Comparison of ENCODE assay signal across 9 cellular contexts in genomic region chr1:64471724-64472276, GRCh38. TPM values are rescaled to one million over a fixed set of nuclear protein-coding genes. Genes with fewer than 3 reads are reported as not detected.
DNase-seq lines count a peak whose midpoint lies in the region; ATAC-seq, FAIRE-seq and TF ChIP-seq lines count a peak whose summit lies in the region.
"Had no signal": no experiment of that assay in that cellular context is flagged by ENCODE, and none has a peak within 500 bp of the region (broad histone marks: within the 10 kb centered on the region; RNA-seq: fewer than 3 reads in every experiment).

No MANE protein-coding gene starts in this region.

- H3K9me3 ChIP-seq in adrenal gland (replicated peaks in 1 of 3) = no peaks in the 10 kb centered on the region
- H3K9me3 ChIP-seq in thyroid gland = no peaks in the 10 kb centered on the region

- no peak overlapping the region for H3K27ac Mint-ChIP-seq in activated CD8-positive, alpha-beta memory T cell treated with anti-CD3 and anti-CD28 coated beads, Interleukin-2, amount 10 ng/mL, durations not matched to agents 7 days and 5 days

- H3K27ac ChIP-seq in adrenal gland (peak overlapping the region in 4 of 5 donors; percentile 58 to 88 (median 77)), thyroid gland (peak overlapping the region in 2 of 3 donors; percentile 5 to 82)

- H3K27me3 ChIP-seq in adrenal gland = no peaks in the 10 kb centered on the region
- H3K27me3 ChIP-seq in kidney epithelial cell (ENCODE audit: control insufficient read depth, insufficient read depth, low read length) = peaks cover 2% of the 10 kb centered on the region
- no peaks in the 10 kb centered on the region for H3K27me3 ChIP-seq in thyroid gland

- peaks cover 34 to 40% of the 10 kb centered on the region in 2 donors for H3K4me1 ChIP-seq in adrenal gland (replicated peaks in 1 of 2)
- peaks cover 35 to 49% of the 10 kb centered on the region in 2 donors for H3K4me1 ChIP-seq in thyroid gland

- H3K27me3 Mint-ChIP-seq in activated CD8-positive, alpha-beta memory T cell treated with anti-CD3 and anti-CD28 coated beads, Interleukin-2, amount 10 ng/mL, durations not matched to agents 7 days and 5 days = peaks cover 62% of the 10 kb centered on the region

- intact Hi-C loops in adrenal gland (cut with DNase I) (loop anchor here (5.0 to 10.0 kb wide), 4 partner anchors 36 to 203 kb away; no protein-coding TSS in a partner anchor), thyroid gland (cut with DNase I) (loop anchor here (10.0 kb wide), 1 partner anchor 203 kb away; no protein-coding TSS in a partner anchor)

- no peaks in the 10 kb centered on the region for H3K36me3 Mint-ChIP-seq in activated CD8-positive, alpha-beta memory T cell treated with anti-CD3 and anti-CD28 coated beads, Interleukin-2, amount 10 ng/mL, durations not matched to agents 7 days and 5 days

- CTCF ChIA-PET in activated CD8-positive, alpha-beta memory T cell treated with anti-CD3 and anti-CD28 coated beads, Interleukin-2, amount 10 ng/mL, durations not matched to agents 7 days and 5 days (lab: Charles Lee) = no interaction called here

- TF ChIP-seq CTCF in adrenal gland (IDR thresholded peaks at IDR 0.05) (no peak), kidney epithelial cell (IDR thresholded peaks at IDR 0.05; ENCODE audit: insufficient read depth, low read length, poor library complexity, severe bottlenecking) (no peak), thyroid gland (IDR thresholded peaks at IDR 0.05) (no peak)

- no peaks in the 10 kb centered on the region for H3K9me3 Mint-ChIP-seq in activated CD8-positive, alpha-beta memory T cell treated with anti-CD3 and anti-CD28 coated beads, Interleukin-2, amount 10 ng/mL, durations not matched to agents 7 days and 5 days (ENCODE audit: low read depth)

- no peaks in the 10 kb centered on the region for H3K36me3 ChIP-seq in adrenal gland (replicated peaks in 1 of 2)
- no peaks in the 10 kb centered on the region for H3K36me3 ChIP-seq in kidney epithelial cell (ENCODE audit: control insufficient read depth, insufficient read depth, low read length)
- no peaks in the 10 kb centered on the region for H3K36me3 ChIP-seq in thyroid gland

- peak overlapping the region; percentile 14 to 100 (median 49) for H3K4me3 ChIP-seq in adrenal gland
- H3K4me3 ChIP-seq in kidney epithelial cell (ENCODE audit: low read depth, low read length) = peak overlapping the region; percentile 58
- peak overlapping the region; percentile 69 to 75 (median 73) for H3K4me3 ChIP-seq in thyroid gland (replicated peaks in 1 of 3)

- 33 to 40% (median 35%) methylated on average over 14 of the region's 14 CpGs for WGBS in adrenal gland, 4 donors
- WGBS in thyroid gland, 2 donors = 54 to 56% methylated on average over 14 of the region's 14 CpGs

- no peak for FAIRE-seq in GM19239 (lab: Jason Lieb, UNC)

- TF ChIP-seq POLR2A in adrenal gland (IDR thresholded peaks at IDR 0.05) (no peak), thyroid gland (IDR thresholded peaks at IDR 0.05) (no peak)

- ATAC-seq in activated CD8-positive, alpha-beta memory T cell treated with anti-CD3 and anti-CD28 coated beads, Interleukin-2, amount 10 ng/mL, durations not matched to agents 7 days and 5 days = no peak

- H3K4me1 Mint-ChIP-seq in activated CD8-positive, alpha-beta memory T cell treated with anti-CD3 and anti-CD28 coated beads, Interleukin-2, amount 10 ng/mL, durations not matched to agents 7 days and 5 days = peaks cover 10% of the 10 kb centered on the region

- no peak for DNase-seq in activated CD8-positive, alpha-beta memory T cell treated with anti-CD3 and anti-CD28 coated beads, Interleukin-2, amount 10 ng/mL, durations not matched to agents 7 days and 5 days
- no peak for DNase-seq in activated CD8-positive, alpha-beta memory T cell treated with anti-CD3 and anti-CD28 coated beads, Interleukin-2, amount 50 U/mL, for 4 hours
- DNase-seq in adrenal gland (peak in 1 of 7 donors; percentile 14), kidney epithelial cell (ENCODE audit: low read depth) (no peak), thyroid gland (no peak), germinal center (ENCODE audit: low spot score) (no peak), GM19239 (ENCODE audit: insufficient read length, low spot score) (no peak)
- no peak for DNase-seq in activated CD4-positive, alpha-beta T cell treated with anti-CD3 and anti-CD28 coated beads for 48 hours
- DNase-seq: NCI-H2029 treated with DMSO at 0.1 percent for 48 hours had no signal

- peak overlapping the region; percentile 36 for H3K4me3 Mint-ChIP-seq in activated CD8-positive, alpha-beta memory T cell treated with anti-CD3 and anti-CD28 coated beads, Interleukin-2, amount 10 ng/mL, durations not matched to agents 7 days and 5 days

RNA-seq across cellular contexts. Expression of gene CACHD1, which starts 1.9 kb away (rescaled TPM):
- total RNA-seq in activated CD8-positive, alpha-beta memory T cell treated with anti-CD3 and anti-CD28 coated beads, Interleukin-2, amount 10 ng/mL, durations not matched to agents 7 days and 5 days = under 1 TPM; 0.06 to 0.07 TPM
- total RNA-seq in adrenal gland = 10 to 100 TPM; 21.1 to 43.1 (median 32.7) TPM
- 10 to 100 TPM; 14.8 to 23.6 (median 15.8) TPM for polyA plus RNA-seq in adrenal gland
- 12.1 and 12.2 TPM in 2 replicates for total RNA-seq in kidney epithelial cell
- total RNA-seq in thyroid gland = 10 to 100 TPM; 12.9 to 25.1 (median 17.0) TPM

Comparison
In these comparisons a context has a peak if more than half of its experiments do, and no peak if none do; other contexts are left out.
1. RNA of gene CACHD1, which starts 1.9 kb away (total RNA-seq): 21.1 to 43.1 TPM in adrenal gland, 12.9 to 25.1 TPM in thyroid gland and 12.1 to 12.2 TPM in kidney epithelial cell; 0.06 to 0.07 TPM in activated CD8-positive, alpha-beta memory T cell treated with anti-CD3 and anti-CD28 coated beads, Interleukin-2, amount 10 ng/mL, durations not matched to agents 7 days and 5 days; every median in the first group is over 10 times any median in the second.
2. Peak in every context shown above with its lines, with median percentiles within 50 percentile points of each other: H3K4me3 ChIP-seq.